ENCODE assay signal across 9 cellular contexts in genomic region chr1:155082301-155082940, GRCh38. TPM values are rescaled to one million over a fixed set of nuclear protein-coding genes. Genes with fewer than 3 reads are reported as not detected.
DNase-seq lines count a peak whose midpoint lies in the region; ATAC-seq and TF ChIP-seq lines count a peak whose summit lies in the region.
"Had no signal": no experiment of that assay in that cellular context is flagged by ENCODE, and none has a peak within 500 bp of the region (broad histone marks: within the 10 kb centered on the region; RNA-seq: fewer than 3 reads in every experiment).

No MANE protein-coding gene starts in this region.

- peaks cover 69% of the 10 kb centered on the region for H3K4me1 ChIP-seq in CD8-positive, alpha-beta T cell (ENCODE audit: insufficient read depth, low read length)

- POLR2A ChIA-PET in CD8-positive, alpha-beta T cell (lab: Charles Lee), result no interaction called here

- no peak for ATAC-seq in CD8-positive, alpha-beta T cell
- no peak for ATAC-seq in central memory CD8-positive, alpha-beta T cell (replicated peaks; ENCODE audit: extremely low read depth, poor library complexity, severe bottlenecking)

- peaks cover 48% of the 10 kb centered on the region for H3K4me1 Mint-ChIP-seq in CD8-positive, alpha-beta T cell (ENCODE audit: low read depth)
- H3K4me1 Mint-ChIP-seq in IgD-negative memory B cell, result peaks cover 23 to 34% (median 33%) of the 10 kb centered on the region in 3 donors
- peaks cover 59% of the 10 kb centered on the region for H3K4me1 Mint-ChIP-seq in central memory CD8-positive, alpha-beta T cell
- H3K4me1 Mint-ChIP-seq in nephron, result peaks cover 37% of the 10 kb centered on the region

- no peaks in the 10 kb centered on the region for H3K9me3 Mint-ChIP-seq in CD8-positive, alpha-beta T cell
- H3K9me3 Mint-ChIP-seq in IgD-negative memory B cell (peaks cover 0 to 1% (median 0%) of the 10 kb centered on the region in 3 donors), nephron (no peaks in the 10 kb centered on the region)
- no peaks in the 10 kb centered on the region for H3K9me3 Mint-ChIP-seq in central memory CD8-positive, alpha-beta T cell

- CTCF ChIA-PET in CD8-positive, alpha-beta T cell (lab: Charles Lee), result interaction anchor here (4.8 kb wide), 1 partner anchor 20 kb away, joined by 219 read pairs; the partner anchor contains the start of gene EFNA4

- H3K36me3 ChIP-seq in CD8-positive, alpha-beta T cell (ENCODE audit: insufficient read depth, low read length), result no peaks in the 10 kb centered on the region

- peak overlapping the region; percentile 51 for H3K4me3 ChIP-seq in CD8-positive, alpha-beta T cell (ENCODE audit: low read depth, low read length)

- no peak for TF ChIP-seq CTCF in CD8-positive, alpha-beta T cell (IDR thresholded peaks at IDR 0.05)
- no peak for TF ChIP-seq CTCF in nephron (IDR thresholded peaks at IDR 0.05; ENCODE audit: unreplicated experiment in 3 of 3)

- peaks cover 3% of the 10 kb centered on the region for H3K36me3 Mint-ChIP-seq in CD8-positive, alpha-beta T cell
- H3K36me3 Mint-ChIP-seq in IgD-negative memory B cell, result no peaks in the 10 kb centered on the region
- H3K36me3 Mint-ChIP-seq in central memory CD8-positive, alpha-beta T cell (ENCODE audit: insufficient read depth), result peaks cover 14% of the 10 kb centered on the region
- peaks cover 2% of the 10 kb centered on the region for H3K36me3 Mint-ChIP-seq in nephron (ENCODE audit: low read depth)

- intact Hi-C loops in CD8-positive, alpha-beta T cell (cut with DNase I, micrococcal nuclease), result no loop called here
- intact Hi-C loops in posterior vena cava (cut with DNase I), result no loop called here

- peaks cover 46% of the 10 kb centered on the region for H3K27me3 ChIP-seq in CD8-positive, alpha-beta T cell (ENCODE audit: insufficient read depth, low read length)

- H3K27ac Mint-ChIP-seq in CD8-positive, alpha-beta T cell, result no peak overlapping the region
- H3K27ac Mint-ChIP-seq in IgD-negative memory B cell (peak overlapping the region in 1 of 3 donors; percentile 60), nephron (no peak overlapping the region)
- no peak overlapping the region for H3K27ac Mint-ChIP-seq in central memory CD8-positive, alpha-beta T cell (ENCODE audit: low read depth)

- peaks cover 36% of the 10 kb centered on the region for H3K27me3 Mint-ChIP-seq in CD8-positive, alpha-beta T cell (ENCODE audit: low read depth)
- peaks cover 34% of the 10 kb centered on the region for H3K27me3 Mint-ChIP-seq in IgD-negative memory B cell
- peaks cover 48% of the 10 kb centered on the region for H3K27me3 Mint-ChIP-seq in central memory CD8-positive, alpha-beta T cell
- H3K27me3 Mint-ChIP-seq in nephron (ENCODE audit: low read depth), result peaks cover 62% of the 10 kb centered on the region

- H3K4me3 Mint-ChIP-seq in CD8-positive, alpha-beta T cell, result peak overlapping the region; percentile 26
- H3K4me3 Mint-ChIP-seq in IgD-negative memory B cell, result peak overlapping the region; percentile 46 to 84 (median 78)
- peak overlapping the region; percentile 40 for H3K4me3 Mint-ChIP-seq in central memory CD8-positive, alpha-beta T cell
- peak overlapping the region; percentile 40 to 74 (median 72) for H3K4me3 Mint-ChIP-seq in nephron

- no peak for DNase-seq in CD8-positive, alpha-beta T cell
- DNase-seq in central memory CD8-positive, alpha-beta T cell (ENCODE audit: low spot score in 2 of 2), result no peak
- DNase-seq in NCI-H2107 (lab: John Stamatoyannopoulos, UW), result no peak
- DNase-seq in COR-L47 (lab: John Stamatoyannopoulos, UW), result no peak
- no peak for DNase-seq in posterior vena cava (ENCODE audit: low spot score)
- no peak for DNase-seq in cerebellum (ENCODE audit: low spot score)
- DNase-seq: dermis blood vessel endothelial cell had no signal

- no peak overlapping the region for H3K27ac ChIP-seq in CD8-positive, alpha-beta T cell (ENCODE audit: low read depth, low read length)

- no peaks in the 10 kb centered on the region for H3K9me3 ChIP-seq in CD8-positive, alpha-beta T cell (ENCODE audit: low read length)

RNA-seq across cellular contexts. Expression of gene EFNA3, which starts 3.8 kb away (rescaled TPM):
- total RNA-seq in CD8-positive, alpha-beta T cell, result under 1 TPM; 0.46 to 0.69 TPM
- polyA plus RNA-seq in IgD-negative memory B cell, result 1.3 TPM
- total RNA-seq in posterior vena cava (1 to 10 TPM; 2.0 TPM), cerebellum (7.3 TPM)

RNA-seq across cellular contexts. Expression of gene EFNA4, which starts 18.9 kb away (rescaled TPM):
- total RNA-seq in CD8-positive, alpha-beta T cell, result 1 to 10 TPM; 1.4 to 1.8 TPM
- 8.5 TPM for polyA plus RNA-seq in IgD-negative memory B cell
- total RNA-seq in posterior vena cava (1 to 10 TPM; 2.0 to 2.6 TPM), cerebellum (3.9 TPM)

RNA-seq across cellular contexts. Expression of gene ADAM15, which starts 31.3 kb away (rescaled TPM):
- 10 to 100 TPM; 10.8 to 11.8 TPM for total RNA-seq in CD8-positive, alpha-beta T cell
- 8.0 TPM for polyA plus RNA-seq in IgD-negative memory B cell
- total RNA-seq in posterior vena cava (100 to 1,000 TPM; 146 to 178 TPM), cerebellum (27.6 TPM)

RNA-seq across cellular contexts. Expression of gene EFNA1, which starts 45.3 kb away (rescaled TPM):
- 10 to 100 TPM in 1 of 2 experiments, 1 to 10 TPM in 1; 7.3 to 10.4 TPM for total RNA-seq in CD8-positive, alpha-beta T cell
- not detected for polyA plus RNA-seq in IgD-negative memory B cell
- 10 to 100 TPM; 12.6 to 13.2 TPM for total RNA-seq in posterior vena cava
- total RNA-seq in cerebellum, result 6.9 TPM

RNA-seq across cellular contexts. Expression of gene DCST1, which starts 48.8 kb away (rescaled TPM):
- under 1 TPM in 1 of 2 experiments, not detected in 1; 0.30 TPM for total RNA-seq in CD8-positive, alpha-beta T cell
- polyA plus RNA-seq in IgD-negative memory B cell, result not detected
- not detected for total RNA-seq in posterior vena cava
- not detected for total RNA-seq in cerebellum
- total RNA-seq: dermis blood vessel endothelial cell had no signal

Comparison
In these comparisons a context has a peak if more than half of its experiments do, and no peak if none do; other contexts are left out.
1. H3K4me3 Mint-ChIP-seq: peak in every context shown above with its lines; median percentile 78 in IgD-negative memory B cell; 72 in nephron; 40 in central memory CD8-positive, alpha-beta T cell; 26 in CD8-positive, alpha-beta T cell.